Comparison of ENCODE assay signal across 8 cellular contexts in genomic region chr6:85015396-85015990, GRCh38.
DNase-seq lines count a peak whose midpoint lies in the region; ATAC-seq and TF ChIP-seq lines count a peak whose summit lies in the region.

No MANE protein-coding gene starts in this region.

- H3K36me3 ChIP-seq in BE2C (no peaks in the 10 kb centered on the region), psoas muscle (ENCODE audit: insufficient read depth in 1 of 2, low read depth in 1 of 2) (no peaks in the 10 kb centered on the region)

- TF ChIP-seq CTCF in BE2C (IDR thresholded peaks at IDR 0.05; ENCODE audit: low read depth, low read length), result peak; percentile 75
- peak; percentile 86 for TF ChIP-seq CTCF in fibroblast of the aortic adventitia (IDR thresholded peaks at IDR 0.05; ENCODE audit: insufficient read depth, low read length)
- peak; percentile 42 for TF ChIP-seq CTCF in psoas muscle (IDR thresholded peaks at IDR 0.05)

- DNase-seq in BE2C (peak; percentile 68), SK-N-DZ (ENCODE audit: low spot score) (peak; percentile 48), fibroblast of the aortic adventitia (ENCODE audit: low read depth) (peak; percentile 61), psoas muscle (peak; percentile 28 to 56), GM19238 (ENCODE audit: insufficient read length, low spot score) (no peak)
- no peak for DNase-seq in NK-92 treated with Interleukin-12 subunit alpha and Interleukin-12 subunit beta, amount 100 ng/mL, for 24 hours (lab: John Stamatoyannopoulos, UW)

- ATAC-seq in GM18870 (IDR thresholded peaks at IDR 0.05; ENCODE audit: unreplicated experiment) (peak; percentile 78), HG03342 (IDR thresholded peaks at IDR 0.05; ENCODE audit: unreplicated experiment) (peak; percentile 89), psoas muscle (peak in 1 of 4 donors; percentile 53)

- H3K4me3 ChIP-seq in BE2C (ENCODE audit: low read depth, low read length), result no peak overlapping the region
- no peak overlapping the region for H3K4me3 ChIP-seq in fibroblast of the aortic adventitia (ENCODE audit: low read depth, low read length)
- H3K4me3 ChIP-seq in psoas muscle, result no peak overlapping the region

- intact Hi-C loops in psoas muscle (cut with DNase I), result no loop called here

- no peak overlapping the region for H3K27ac ChIP-seq in psoas muscle

- H3K4me1 ChIP-seq in BE2C (no peaks in the 10 kb centered on the region), psoas muscle (no peaks in the 10 kb centered on the region)

- H3K9me3 ChIP-seq in BE2C (no peaks in the 10 kb centered on the region), psoas muscle (no peaks in the 10 kb centered on the region)

- H3K27me3 ChIP-seq in BE2C, result no peaks in the 10 kb centered on the region
- no peaks in the 10 kb centered on the region for H3K27me3 ChIP-seq in psoas muscle (ENCODE audit: insufficient read depth in 3 of 3, low read length in 2 of 3)

- WGBS in psoas muscle, 3 donors, result 6 to 7% (median 7%) methylated on average over 12 of the region's 12 CpGs

Comparison
In these comparisons a context has a peak if more than half of its experiments do, and no peak if none do; other contexts are left out.
1. DNase-seq: peak in BE2C (single experiment), SK-N-DZ (single experiment), fibroblast of the aortic adventitia (single experiment) and psoas muscle (2 of 2); none in GM19238 (single experiment) and NK-92 treated with Interleukin-12 subunit alpha and Interleukin-12 subunit beta, amount 100 ng/mL, for 24 hours (single experiment).
2. Peak in every context shown above with its lines, with median percentiles within 50 percentile points of each other: CTCF ChIP-seq.